Comparison of ENCODE assay signal across 15 cellular contexts in the genomic region with DNA sequence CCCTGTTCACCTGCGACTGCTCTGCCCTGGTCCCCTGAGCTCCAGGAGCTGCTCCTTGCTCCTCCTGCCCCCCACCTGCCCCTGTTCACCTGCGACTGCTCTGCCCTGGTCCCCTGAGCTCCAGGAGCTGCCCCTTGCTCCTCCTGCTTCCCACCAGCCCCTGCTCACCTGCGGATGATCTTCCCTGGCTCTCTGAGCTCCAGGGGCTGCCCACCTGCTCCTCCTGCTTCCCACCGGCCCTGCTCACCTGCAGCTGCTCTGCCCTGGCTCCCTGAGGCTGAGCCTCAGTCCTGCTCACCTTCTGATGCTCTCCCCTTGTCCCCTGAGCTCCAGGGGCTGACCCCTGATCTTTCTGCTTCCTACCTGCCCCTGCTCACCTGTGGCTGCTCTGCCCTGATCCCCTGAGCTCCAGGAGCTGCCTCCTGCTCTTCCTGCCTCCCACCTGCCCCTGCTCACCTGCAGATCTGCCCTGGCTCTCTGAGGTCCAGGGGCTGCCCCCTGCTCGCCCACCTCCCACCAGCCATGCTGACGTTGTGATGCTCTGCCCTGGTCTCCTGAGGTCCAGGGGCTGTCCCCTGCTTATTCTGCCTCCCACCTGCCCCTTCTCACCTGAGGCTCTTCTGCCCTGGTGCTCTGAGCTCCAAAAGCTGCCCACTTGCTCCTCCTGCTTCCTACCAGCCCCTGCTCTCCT.
"Had no signal": no experiment of that assay in that cellular context is flagged by ENCODE, and none has a peak within 500 bp of the region (broad histone marks: within the 10 kb centered on the region; RNA-seq: fewer than 3 reads in every experiment).

No MANE protein-coding gene starts in this region.

- H3K27ac ChIP-seq: brain microvascular endothelial cell, prostate gland, stomach, thoracic aorta, uterus, VCaP had no signal

- H3K9me3 ChIP-seq: prostate gland, stomach, thoracic aorta, uterus had no signal

- H3K4me1 Mint-ChIP-seq: activated CD4-positive, alpha-beta T cell treated with anti-CD3 and anti-CD28 coated beads for 36 hours; mesothelial cell of epicardium had no signal

- H3K9me3 Mint-ChIP-seq: activated naive CD4-positive, alpha-beta T cell treated with anti-CD3 and anti-CD28 coated beads, Interleukin-2, amount 10 ng/mL, durations not matched to agents 7 days and 5 days; activated T-helper 2 cell treated with anti-CD3 and anti-CD28 coated beads, Interferon-gamma antibody, Interleukin-2, Interleukin-4, amounts not matched to agents 10 μg/mL and 5 μg/mL and 100 μg/mL, durations not matched to agents 14 hours and 24 hours and 36 hours had no signal

- H3K27me3 ChIP-seq: brain microvascular endothelial cell, uterus had no signal

- DNase-seq: activated CD4-positive, alpha-beta T cell treated with anti-CD3 and anti-CD28 coated beads for 36 hours; activated naive CD4-positive, alpha-beta T cell treated with anti-CD3 and anti-CD28 coated beads, Interleukin-2, amount 10 ng/mL, durations not matched to agents 7 days and 5 days; amygdala; brain microvascular endothelial cell; effector memory CD4-positive, alpha-beta T cell; kidney glomerular epithelial cell; stimulated activated CD4-positive, alpha-beta T cell treated with anti-CD3 and anti-CD28 coated beads, Interleukin-12 subunit alpha, Interleukin-12 subunit beta, amount 100 ng/mL, for 4 hours; stomach; T1000; uterus had no signal

- H3K27ac Mint-ChIP-seq: activated CD4-positive, alpha-beta T cell treated with anti-CD3 and anti-CD28 coated beads for 36 hours; activated naive CD4-positive, alpha-beta T cell treated with anti-CD3 and anti-CD28 coated beads, Interleukin-2, amount 10 ng/mL, durations not matched to agents 7 days and 5 days; activated T-helper 2 cell treated with anti-CD3 and anti-CD28 coated beads, Interferon-gamma antibody, Interleukin-2, Interleukin-4, amounts not matched to agents 10 μg/mL and 5 μg/mL and 100 μg/mL, durations not matched to agents 14 hours and 24 hours and 36 hours; mesothelial cell of epicardium had no signal

- H3K4me3 Mint-ChIP-seq: activated CD4-positive, alpha-beta T cell treated with anti-CD3 and anti-CD28 coated beads for 36 hours; activated naive CD4-positive, alpha-beta T cell treated with anti-CD3 and anti-CD28 coated beads, Interleukin-2, amount 10 ng/mL, durations not matched to agents 7 days and 5 days; mesothelial cell of epicardium had no signal

- H3K36me3 ChIP-seq: brain microvascular endothelial cell, prostate gland, stomach, thoracic aorta, uterus had no signal

- H3K4me3 ChIP-seq: prostate gland, stomach, thoracic aorta, uterus had no signal

- H3K27me3 Mint-ChIP-seq: activated CD4-positive, alpha-beta T cell treated with anti-CD3 and anti-CD28 coated beads for 36 hours had no signal

- H3K36me3 Mint-ChIP-seq: activated naive CD4-positive, alpha-beta T cell treated with anti-CD3 and anti-CD28 coated beads, Interleukin-2, amount 10 ng/mL, durations not matched to agents 7 days and 5 days had no signal

- H3K4me1 ChIP-seq: prostate gland, stomach, uterus had no signal
